ENCODE assay signal across 28 cellular contexts in the genomic region with DNA sequence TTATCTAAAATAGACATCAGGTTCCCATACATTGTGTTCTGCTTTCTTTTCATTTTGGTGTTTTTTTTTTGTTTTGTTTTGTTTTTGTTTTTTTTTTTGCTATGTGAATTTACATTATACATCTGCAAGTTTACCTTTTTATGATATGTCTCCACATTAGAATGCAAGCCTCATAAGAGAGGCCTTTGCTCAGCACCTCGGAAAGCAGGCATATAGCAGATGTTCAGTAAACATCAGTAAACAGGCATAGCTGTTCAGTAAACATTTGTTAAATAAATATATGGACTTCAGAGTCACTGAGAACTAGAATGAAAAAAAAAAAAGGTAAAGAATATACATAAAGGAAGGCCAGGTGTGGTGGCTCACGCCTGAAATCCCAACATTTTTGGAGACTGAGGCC.
"Had no signal": no experiment of that assay in that cellular context is flagged by ENCODE, and none has a peak within 500 bp of the region (broad histone marks: within the 10 kb centered on the region; RNA-seq: fewer than 3 reads in every experiment).

No MANE protein-coding gene starts in this region.

- H3K9me3 ChIP-seq: adrenal gland, ascending aorta, body of pancreas, breast epithelium had no signal

- DNase-seq: activated effector memory CD4-positive, alpha-beta T cell treated with anti-CD3 and anti-CD28 coated beads, Interleukin-2, amount 50 U/mL, for 16 hours; activated effector memory CD4-positive, alpha-beta T cell treated with Interleukin-2 at 50 U/mL for 16 hours; activated gamma-delta T cell; activated gamma-delta T cell treated with Interleukin-2 at 50 U/mL for 16 hours; activated naive CD4-positive, alpha-beta T cell; activated naive CD4-positive, alpha-beta T cell treated with anti-CD3 and anti-CD28 coated beads for 36 hours; activated naive CD4-positive, alpha-beta T cell treated with anti-CD3 and anti-CD28 coated beads, Interleukin-2, amount 10 ng/mL, durations not matched to agents 7 days and 5 days; activated naive CD4-positive, alpha-beta T cell treated with anti-CD3 and anti-CD28 coated beads, Interleukin-2, amount 50 U/mL, for 16 hours; activated naive CD4-positive, alpha-beta T cell treated with Interleukin-2 at 50 U/mL for 16 hours; activated naive CD8-positive, alpha-beta T cell treated with anti-CD3 and anti-CD28 coated beads for 36 hours; activated naive CD8-positive, alpha-beta T cell treated with anti-CD3 and anti-CD28 coated beads, Interleukin-2, amount 10 ng/mL, durations not matched to agents 7 days and 5 days; activated naive CD8-positive, alpha-beta T cell treated with anti-CD3 and anti-CD28 coated beads, Interleukin-2, amount 50 U/mL, for 24 hours; activated T-cell treated with anti-CD3 and anti-CD28 coated beads, Interleukin-2, amount 50 U/mL, for 4 hours; activated T-cell treated with anti-CD3 and anti-CD28 coated beads, Interleukin-2, amount 50 U/mL, for 48 hours; activated T-cell treated with anti-CD3 and anti-CD28 coated beads, Interleukin-2, amount 50 U/mL, for 72 hours; adrenal gland; amniotic stem cell; amygdala; anterior cingulate cortex; aorta; body of pancreas; brain microvascular endothelial cell; caudate nucleus; central memory CD4-positive, alpha-beta T cell; cerebellar nuclear complex had no signal

- H3K4me1 ChIP-seq: adrenal gland, ascending aorta, body of pancreas, breast epithelium had no signal

- H3K4me3 ChIP-seq: adrenal gland, ascending aorta, body of pancreas, breast epithelium, cardiac muscle cell had no signal

- H3K27ac ChIP-seq: adrenal gland, ascending aorta, body of pancreas, brain microvascular endothelial cell, breast epithelium, cardiac muscle cell had no signal

- H3K36me3 ChIP-seq: adrenal gland, ascending aorta, brain microvascular endothelial cell, breast epithelium, cardiac muscle cell had no signal
